9 cellular contexts compared by ENCODE assay signal in genomic region chr14:99603471-99603933, GRCh38. TPM values are rescaled to one million over a fixed set of nuclear protein-coding genes. Genes with fewer than 3 reads are reported as not detected.
DNase-seq lines count a peak whose midpoint lies in the region; ATAC-seq and TF ChIP-seq lines count a peak whose summit lies in the region.
"Had no signal": no experiment of that assay in that cellular context is flagged by ENCODE, and none has a peak within 500 bp of the region (broad histone marks: within the 10 kb centered on the region; RNA-seq: fewer than 3 reads in every experiment).

No MANE protein-coding gene starts in this region.

- no peaks in the 10 kb centered on the region for H3K27me3 ChIP-seq in right atrium auricular region

- H3K9me3 ChIP-seq in right atrium auricular region: no peaks in the 10 kb centered on the region

- H3K4me1 ChIP-seq in right atrium auricular region: peaks cover 2 to 61% of the 10 kb centered on the region in 2 donors

- TF ChIP-seq CTCF in 22Rv1 (IDR thresholded peaks at IDR 0.05): peak; percentile 22; the same call in 1 of the 2 replicates
- TF ChIP-seq CTCF in right atrium auricular region (IDR thresholded peaks at IDR 0.05): no peak

- ATAC-seq in GM19372 (IDR thresholded peaks at IDR 0.05; ENCODE audit: low read depth, unreplicated experiment): peak; percentile 1
- no peak for ATAC-seq in HG02798 (IDR thresholded peaks at IDR 0.05; ENCODE audit: poor library complexity, unreplicated experiment)

- peak overlapping the region; percentile 41 to 84 for H3K4me3 ChIP-seq in right atrium auricular region

- no peaks in the 10 kb centered on the region for H3K36me3 ChIP-seq in right atrium auricular region

- H3K27ac ChIP-seq in 22Rv1 (peak overlapping the region; percentile 91), right atrium auricular region (peak overlapping the region in 1 of 2 donors; percentile 28)

- DNase-seq in NCI-H748 treated with DMSO at 0.1 percent for 48 hours (lab: John Stamatoyannopoulos, UW): peak; percentile 25
- DNase-seq in activated effector memory CD4-positive, alpha-beta T cell treated with Interleukin-2 at 50 U/mL for 16 hours: peak; percentile 45
- DNase-seq in right atrium auricular region (ENCODE audit: low spot score): no peak
- DNase-seq in stimulated activated CD4-positive, alpha-beta T cell treated with anti-CD3 and anti-CD28 coated beads, Interleukin-15, amount 100 ng/mL, for 24 hours: peak; percentile 51
- DNase-seq in mesenteric fat pad (ENCODE audit: low spot score): no peak

RNA-seq across cellular contexts. Expression of gene CCDC85C, which starts 0.5 kb away (rescaled TPM):
- total RNA-seq in right atrium auricular region: 10 to 100 TPM; 17.1 to 17.7 TPM
- 5.2 TPM for total RNA-seq in mesenteric fat pad

RNA-seq across cellular contexts. Expression of gene HHIPL1, which starts 41.4 kb away (rescaled TPM):
- total RNA-seq in right atrium auricular region (1 to 10 TPM; 1.8 to 2.4 TPM), mesenteric fat pad (3.8 TPM)
- total RNA-seq: mononuclear cell had no signal

Comparison
In these comparisons a context has a peak if more than half of its experiments do, and no peak if none do; other contexts are left out.
1. DNase-seq: peak in NCI-H748 treated with DMSO at 0.1 percent for 48 hours (single experiment), activated effector memory CD4-positive, alpha-beta T cell treated with Interleukin-2 at 50 U/mL for 16 hours (single experiment) and stimulated activated CD4-positive, alpha-beta T cell treated with anti-CD3 and anti-CD28 coated beads, Interleukin-15, amount 100 ng/mL, for 24 hours (single experiment); none in right atrium auricular region (single experiment) and mesenteric fat pad (single experiment).